In genomic region chr12:107695772-107696171, GRCh38 we compare ENCODE assay signal across 8 cellular contexts. TPM values are rescaled to one million over a fixed set of nuclear protein-coding genes. Genes with fewer than 3 reads are reported as not detected.
A peak's percentile ranks its signal among the peaks of the same experiment; 100 is the strongest.
DNase-seq lines count a peak whose midpoint lies in the region; FAIRE-seq and TF ChIP-seq lines count a peak whose summit lies in the region.
"Not testable (repeated sequence)": the region's sequence is repeated elsewhere in the genome, so short reads cannot be mapped to it uniquely, and the experiment has no call there.

No MANE protein-coding gene starts in this region.

- H3K9ac ChIP-seq in GM23248; adipocyte (ENCODE audit: low read length); liver (ENCODE audit: low read depth in 1 of 2, low read length in 2 of 2): not testable (repeated sequence)

- not testable (repeated sequence) for H3F3A ChIP-seq in GM23248 (ENCODE audit: insufficient read depth)

- not testable (repeated sequence) for H3K4me3 ChIP-seq in GM23248; adipocyte (ENCODE audit: low read length); epithelial cell of proximal tubule (ENCODE audit: low read depth, low read length); liver (ENCODE audit: low read depth in 1 of 3, low read length in 3 of 3)

- H3K79me2 ChIP-seq in GM23248 (ENCODE audit: insufficient read depth), result peaks cover 51% of the 10 kb centered on the region

- H3K36me3 ChIP-seq in GM23248 (ENCODE audit: low read depth), result peaks cover 80% of the 10 kb centered on the region
- H3K36me3 ChIP-seq in adipocyte (ENCODE audit: control insufficient read depth, insufficient read depth, low read length, severe bottlenecking), result peaks cover 96% of the 10 kb centered on the region
- peaks cover 10 to 83% (median 68%) of the 10 kb centered on the region in 4 donors for H3K36me3 ChIP-seq in liver (ENCODE audit: control insufficient read depth in 4 of 4, insufficient read depth in 3 of 4, low read depth in 1 of 4, low read length in 3 of 4)

- not testable (repeated sequence) for H2AFZ ChIP-seq in GM23248

- 0 out of 2 replicates have a peak overlapping the region, but pooled peaks have one; percentile 22 for H3K27ac ChIP-seq in GM23248
- H3K27ac ChIP-seq in liver (ENCODE audit: low read depth in 1 of 2, low read length in 2 of 2), result not testable (repeated sequence)

- not testable (repeated sequence) for H3K9me2 ChIP-seq in GM23248 (ENCODE audit: insufficient read depth)

- peak; percentile 59 for TF ChIP-seq CTCF in epithelial cell of proximal tubule (conservative IDR thresholded peaks at IDR 0.05; ENCODE audit: low read depth, low read length)
- TF ChIP-seq CTCF in liver (IDR thresholded peaks at IDR 0.05; ENCODE audit: low read depth, low read length, missing input control), result peak; percentile 14

- not testable (repeated sequence) for H3K27me3 ChIP-seq in GM23248 (replicated peaks; ENCODE audit: insufficient read depth); adipocyte (replicated peaks; ENCODE audit: control insufficient read depth, insufficient read depth, low read length); liver (ENCODE audit: control insufficient read depth in 4 of 4, insufficient read depth in 4 of 4, low read length in 3 of 4)

- H3K4me1 ChIP-seq in GM23248 (ENCODE audit: insufficient read depth); adipocyte (ENCODE audit: control insufficient read depth, insufficient read depth, low read length); liver (ENCODE audit: control insufficient read depth in 4 of 4, insufficient read depth in 4 of 4, low read length in 3 of 4): not testable (repeated sequence)

- DNase-seq in CD1c-positive myeloid dendritic cell (ENCODE audit: extremely low spot score) (peak; percentile 2), GM23248 (peak; percentile 57), M059J (ENCODE audit: low read depth) (peak; percentile 25), RKO (ENCODE audit: low spot score) (peak; percentile 50), adipocyte (ENCODE audit: low read depth) (peak; percentile 43), urothelium cell line (ENCODE audit: low spot score) (peak; percentile 29)
- not testable (repeated sequence) for DNase-seq in epithelial cell of proximal tubule (ENCODE audit: low read depth)

- H4K20me1 ChIP-seq in GM23248 (ENCODE audit: insufficient read depth), result not testable (repeated sequence)

- 89 to 100% methylated on average over 2 of the region's 2 CpGs for WGBS in GM23248 (ENCODE audit: low coverage in 1 of 2, low lambda C conversion rate in 2 of 2, missing lambda C conversion rate in 2 of 2), 2 experiments
- 90% methylated on average over 2 of the region's 2 CpGs for WGBS in liver

- peak; percentile 16 to 24 for TF ChIP-seq RAD21 in liver (IDR thresholded peaks at IDR 0.05)

- not testable (repeated sequence) for H3K4me2 ChIP-seq in GM23248 (ENCODE audit: unreplicated experiment)

- FAIRE-seq in urothelium cell line (lab: Jason Lieb, UNC), result not testable (repeated sequence)

- not testable (repeated sequence) for H3K9me3 ChIP-seq in GM23248 (ENCODE audit: low read depth); adipocyte (ENCODE audit: control insufficient read depth, low read length); liver (ENCODE audit: control insufficient read depth in 4 of 4, low read length in 3 of 4)

- in situ Hi-C loops in GM23248 (cut with MboI), result not testable (repeated sequence)

RNA-seq across cellular contexts. Expression of gene PWP1, which starts 10.2 kb away (rescaled TPM):
- 73.7 and 96.5 TPM in 2 replicates for total RNA-seq in GM23248 (2014; rRNA removed; shearing (Covaris generic))
- polyA plus RNA-seq in GM23248 (2016; fragmentation: Nextera tagmentation; extraction: Ambion mirVana), result 97.0 and 108 TPM in 2 replicates
- total RNA-seq in M059J (2014; rRNA removed; shearing (Covaris generic)), result 61.4 and 76.0 TPM in 2 replicates
- 103 and 168 TPM in 2 replicates for total RNA-seq in epithelial cell of proximal tubule
- 10 to 100 TPM; 17.5 to 33.6 TPM for total RNA-seq in liver
- 10 to 100 TPM; 20.2 to 39.0 TPM for polyA plus RNA-seq in liver
